ENCODE assay signal across 8 cellular contexts in the genomic region with DNA sequence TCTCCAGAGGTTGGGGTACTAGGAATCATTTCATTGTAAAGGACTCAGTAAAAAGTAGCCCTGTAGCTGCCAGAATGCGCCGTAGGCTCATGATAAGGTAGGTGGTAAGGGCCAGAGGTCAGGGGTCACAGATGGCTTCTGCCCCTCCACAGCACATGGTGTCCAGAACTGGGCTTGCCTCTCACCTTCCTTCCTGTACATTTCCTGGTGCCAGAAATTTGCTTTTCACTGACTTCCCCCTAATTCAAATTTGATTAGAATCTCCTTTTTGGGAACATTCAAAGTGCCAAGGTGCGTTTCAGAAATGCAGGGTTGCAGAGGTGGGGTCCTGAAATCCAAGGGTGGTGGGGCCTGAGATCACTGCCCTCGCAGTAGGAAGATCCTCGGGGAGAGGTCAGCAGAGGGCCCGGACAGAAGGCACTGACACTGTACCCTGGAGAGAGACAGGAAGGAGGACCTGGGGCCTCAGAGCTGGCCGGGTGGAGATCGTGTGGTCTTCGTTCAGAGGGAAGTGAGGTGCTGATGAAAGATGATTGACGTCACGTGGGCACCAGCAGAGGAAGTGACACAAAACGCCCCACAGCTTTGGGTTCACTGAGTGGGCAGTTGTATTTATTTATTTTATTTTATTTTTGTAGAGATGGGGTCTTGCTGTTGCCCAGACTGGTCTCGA. TPM values are rescaled to one million over a fixed set of nuclear protein-coding genes. Genes with fewer than 3 reads are reported as not detected.
DNase-seq lines count a peak whose midpoint lies in the region; ATAC-seq, FAIRE-seq and TF ChIP-seq lines count a peak whose summit lies in the region.

No MANE protein-coding gene starts in this region.

- H3K36me3 ChIP-seq in CD8-positive, alpha-beta T cell (ENCODE audit: insufficient read depth, low read length) = no peaks in the 10 kb centered on the region
- H3K36me3 ChIP-seq in endothelial cell of umbilical vein (ENCODE audit: control insufficient read depth in 2 of 2, extremely low read depth in 1 of 2, insufficient read depth in 2 of 2, low read length in 2 of 2) (no peaks in the 10 kb centered on the region), psoas muscle (ENCODE audit: insufficient read depth in 1 of 2, low read depth in 1 of 2) (no peaks in the 10 kb centered on the region), SK-N-SH (replicated peaks in 1 of 2; ENCODE audit: control insufficient read depth in 1 of 2, insufficient read depth in 2 of 2, low read length in 1 of 2) (no peaks in the 10 kb centered on the region)

- POLR2A ChIA-PET in CD8-positive, alpha-beta T cell (lab: Charles Lee) = interaction anchor here (0.6 kb wide), 1 partner anchor 122 kb away, joined by 3 read pairs; no protein-coding TSS in a partner anchor
- POLR2A ChIA-PET in endothelial cell of umbilical vein (lab: Charles Lee) (no interaction called here), SK-N-SH (lab: Yijun Ruan, JAX) (no interaction called here), GM10248 (lab: Yijun Ruan, JAX) (interaction anchor here (0.9 kb wide), 1 partner anchor 25 kb away, joined by 3 read pairs; a partner anchor contains a TSS)

- H3K4me2 ChIP-seq in endothelial cell of umbilical vein (ENCODE audit: insufficient read depth, low read length) = no peak overlapping the region
- no peak overlapping the region for H3K4me2 ChIP-seq in SK-N-SH

- H3K9me2 ChIP-seq in SK-N-SH = no peaks in the 10 kb centered on the region

- H3K27ac Mint-ChIP-seq in CD8-positive, alpha-beta T cell = peak overlapping the region; percentile 90
- H3K27ac Mint-ChIP-seq in T-helper 2 cell treated with Interferon-gamma antibody and Interleukin-4, amounts not matched to agents 5 μg/mL and 100 μg/mL, for 36 hours = peak overlapping the region; percentile 69

- H4K20me1 ChIP-seq in endothelial cell of umbilical vein (replicated peaks; ENCODE audit: control insufficient read depth, extremely low read depth, insufficient read depth, low read length) (no peaks in the 10 kb centered on the region), SK-N-SH (ENCODE audit: insufficient read depth) (no peaks in the 10 kb centered on the region)

- CTCF ChIA-PET in CD8-positive, alpha-beta T cell (lab: Charles Lee) = no interaction called here
- CTCF ChIA-PET in endothelial cell of umbilical vein (lab: Charles Lee) (interaction anchor here (0.6 to 1.2 kb wide), 3 partner anchors 14 to 27 kb away, joined by 3 read pairs; no protein-coding TSS in a partner anchor), SK-N-SH (lab: Yijun Ruan, JAX) (interaction anchor here (1.1 kb wide), 2 partner anchors 17 to 23 kb away, joined by 3 to 5 read pairs; no protein-coding TSS in a partner anchor), GM10248 (lab: Yijun Ruan, JAX) (interaction anchor here (0.8 to 1.3 kb wide), 2 partner anchors 10 to 18 kb away, joined by 3 read pairs; no protein-coding TSS in a partner anchor)

- peaks cover 29% of the 10 kb centered on the region for H3K4me1 Mint-ChIP-seq in CD8-positive, alpha-beta T cell (ENCODE audit: low read depth)
- peaks cover 12% of the 10 kb centered on the region for H3K4me1 Mint-ChIP-seq in T-helper 2 cell treated with Interferon-gamma antibody and Interleukin-4, amounts not matched to agents 5 μg/mL and 100 μg/mL, for 36 hours (ENCODE audit: low read depth)

- H3K9me1 ChIP-seq in endothelial cell of umbilical vein (replicated peaks; ENCODE audit: control insufficient read depth, extremely low read depth, insufficient read depth, low read length) = no peaks in the 10 kb centered on the region

- no peaks in the 10 kb centered on the region for H3K27me3 ChIP-seq in CD8-positive, alpha-beta T cell (ENCODE audit: insufficient read depth, low read length)
- no peaks in the 10 kb centered on the region for H3K27me3 ChIP-seq in endothelial cell of umbilical vein (ENCODE audit: control insufficient read depth in 2 of 2, insufficient read depth in 2 of 2, low read length in 2 of 2)
- H3K27me3 ChIP-seq in psoas muscle (ENCODE audit: insufficient read depth in 3 of 3, low read length in 2 of 3) = no peaks in the 10 kb centered on the region
- no peaks in the 10 kb centered on the region for H3K27me3 ChIP-seq in SK-N-SH (ENCODE audit: insufficient read depth)

- H3K4me3 ChIP-seq in CD8-positive, alpha-beta T cell (ENCODE audit: low read depth, low read length) = no peak overlapping the region
- H3K4me3 ChIP-seq in endothelial cell of umbilical vein (replicated peaks in 1 of 3; ENCODE audit: insufficient read depth in 1 of 3, low read depth in 1 of 3, low read length in 3 of 3) = no peak overlapping the region
- H3K4me3 ChIP-seq in psoas muscle = no peak overlapping the region
- no peak overlapping the region for H3K4me3 ChIP-seq in SK-N-SH (ENCODE audit: low read depth in 2 of 2, low read length in 1 of 2)

- intact Hi-C loops in CD8-positive, alpha-beta T cell (cut with DNase I, micrococcal nuclease) = loop anchor here (2.0 to 10.0 kb wide), 6 partner anchors 67 to 1032 kb away; a partner anchor contains a TSS
- intact Hi-C loops in endothelial cell of umbilical vein (cut with micrococcal nuclease) (no loop called here), psoas muscle (cut with DNase I) (loop anchor here in 1 of 2 donors (2.0 kb wide), 1 partner anchor 23 kb away; no protein-coding TSS in a partner anchor)

- peak overlapping the region; percentile 35 for H3K27ac ChIP-seq in CD8-positive, alpha-beta T cell (ENCODE audit: low read depth, low read length)
- H3K27ac ChIP-seq in endothelial cell of umbilical vein (ENCODE audit: insufficient read depth, low read depth, low read length) (no peak overlapping the region), psoas muscle (peak overlapping the region; percentile 53), SK-N-SH (ENCODE audit: low read depth in 2 of 2, low read length in 1 of 2) (no peak overlapping the region)

- H3K9me3 Mint-ChIP-seq in CD8-positive, alpha-beta T cell = no peaks in the 10 kb centered on the region
- no peaks in the 10 kb centered on the region for H3K9me3 Mint-ChIP-seq in T-helper 2 cell treated with Interferon-gamma antibody and Interleukin-4, amounts not matched to agents 5 μg/mL and 100 μg/mL, for 36 hours

- TF ChIP-seq POLR2A in endothelial cell of umbilical vein (IDR thresholded peaks at IDR 0.05; ENCODE audit: low read depth, low read length) = no peak
- no peak for TF ChIP-seq POLR2A in H54 (IDR thresholded peaks at IDR 0.05; ENCODE audit: low read depth, low read length)

- WGBS in psoas muscle, 3 donors = 74 to 82% (median 77%) methylated on average over 13 of the region's 13 CpGs
- 89% methylated on average over 13 of the region's 13 CpGs for WGBS in SK-N-SH (ENCODE audit: low lambda C conversion rate)

- no peak for TF ChIP-seq EP300 in SK-N-SH (IDR thresholded peaks at IDR 0.05; ENCODE audit: borderline replicate concordance in 1 of 2, low read depth in 1 of 2, low read length in 1 of 2)

- H3F3A ChIP-seq in SK-N-SH (replicated peaks; ENCODE audit: insufficient read depth) = peaks cover 24% of the 10 kb centered on the region

- no peaks in the 10 kb centered on the region for H3K36me3 Mint-ChIP-seq in CD8-positive, alpha-beta T cell
- H3K36me3 Mint-ChIP-seq in T-helper 2 cell treated with Interferon-gamma antibody and Interleukin-4, amounts not matched to agents 5 μg/mL and 100 μg/mL, for 36 hours (ENCODE audit: low read depth) = no peaks in the 10 kb centered on the region

- peak; percentile 4 for FAIRE-seq in endothelial cell of umbilical vein (lab: Jason Lieb, UNC)
- no peak for FAIRE-seq in H54 (lab: Jason Lieb, UNC)

- ATAC-seq in CD8-positive, alpha-beta T cell = no peak
- ATAC-seq in psoas muscle = no peak

- dilution Hi-C loops in endothelial cell of umbilical vein (cut with MboI; ENCODE audit: extremely low pct_ligation_motif_present, low sequenced_read_pairs) = no loop called here

- H3K9me3 ChIP-seq in CD8-positive, alpha-beta T cell (ENCODE audit: low read length) = no peaks in the 10 kb centered on the region
- H3K9me3 ChIP-seq in endothelial cell of umbilical vein (replicated peaks; ENCODE audit: control insufficient read depth, insufficient read depth, low read length) (no peaks in the 10 kb centered on the region), psoas muscle (no peaks in the 10 kb centered on the region), SK-N-SH (no peaks in the 10 kb centered on the region)

- peaks cover 29% of the 10 kb centered on the region for H3K4me1 ChIP-seq in CD8-positive, alpha-beta T cell (ENCODE audit: insufficient read depth, low read length)
- H3K4me1 ChIP-seq in endothelial cell of umbilical vein (ENCODE audit: control insufficient read depth, extremely low read depth, insufficient read depth, low read length) (peaks cover 19% of the 10 kb centered on the region), psoas muscle (peaks cover 25% of the 10 kb centered on the region), SK-N-SH (ENCODE audit: control insufficient read depth in 1 of 2, insufficient read depth in 2 of 2, low read depth in 1 of 2, low read length in 1 of 2) (peaks cover 11 to 18% of the 10 kb centered on the region in 2 experiments; a peak in 3 of 4 replicates)

- no peaks in the 10 kb centered on the region for H3K27me3 Mint-ChIP-seq in CD8-positive, alpha-beta T cell (ENCODE audit: low read depth)
- H3K27me3 Mint-ChIP-seq in T-helper 2 cell treated with Interferon-gamma antibody and Interleukin-4, amounts not matched to agents 5 μg/mL and 100 μg/mL, for 36 hours (ENCODE audit: low read depth) = no peaks in the 10 kb centered on the region

- TF ChIP-seq CTCF in CD8-positive, alpha-beta T cell (IDR thresholded peaks at IDR 0.05) = no peak
- TF ChIP-seq CTCF in endothelial cell of umbilical vein (IDR thresholded peaks at IDR 0.05; ENCODE audit: extremely low read depth in 1 of 2, insufficient read depth in 1 of 2, low read depth in 1 of 2, low read length in 2 of 2) = no peak
- no peak for TF ChIP-seq CTCF in psoas muscle (IDR thresholded peaks at IDR 0.05)
- TF ChIP-seq CTCF in SK-N-SH (IDR thresholded peaks at IDR 0.05) = no peak
- no peak for TF ChIP-seq CTCF in GM10248 (IDR thresholded peaks at IDR 0.05; ENCODE audit: control extremely low read depth, extremely low read depth, low read depth, missing control alignments)

- peak in 3 of 7 experiments; percentile 39 to 61 (median 48) for DNase-seq in CD8-positive, alpha-beta T cell
- DNase-seq in T-helper 2 cell treated with Interferon-gamma antibody and Interleukin-4, amounts not matched to agents 5 μg/mL and 100 μg/mL, for 36 hours (ENCODE audit: low spot score) = no peak
- DNase-seq in endothelial cell of umbilical vein (ENCODE audit: low read depth, low spot score) (no peak), psoas muscle (peak in 1 of 2 donors; percentile 66), SK-N-SH (no peak), SHP77 treated with DMSO at 0.1 percent for 48 hours (lab: John Stamatoyannopoulos, UW) (no peak), H54 (ENCODE audit: insufficient read length, low spot score) (no peak), GM10248 (ENCODE audit: extremely low spot score) (no peak)

- H3K9ac ChIP-seq in endothelial cell of umbilical vein (replicated peaks; ENCODE audit: extremely low read depth, insufficient read depth, low read length) (no peak overlapping the region), SK-N-SH (no peak overlapping the region)

- H3K79me2 ChIP-seq in endothelial cell of umbilical vein (ENCODE audit: control insufficient read depth, insufficient read depth, low read length) (no peaks in the 10 kb centered on the region), SK-N-SH (ENCODE audit: insufficient read depth) (no peaks in the 10 kb centered on the region)

- BruUV-seq in endothelial cell of umbilical vein (replicated peaks; lab: Mats Ljungman, UMichigan) = no TSS peak

- H3K4me3 Mint-ChIP-seq in CD8-positive, alpha-beta T cell = peak overlapping the region; percentile 62
- H3K4me3 Mint-ChIP-seq in T-helper 2 cell treated with Interferon-gamma antibody and Interleukin-4, amounts not matched to agents 5 μg/mL and 100 μg/mL, for 36 hours = peak overlapping the region; percentile 25

- H2AFZ ChIP-seq in endothelial cell of umbilical vein (ENCODE audit: low read depth, low read length) = peak overlapping the region; percentile 5
- H2AFZ ChIP-seq in SK-N-SH (ENCODE audit: low read depth) = no peak overlapping the region

- TF ChIP-seq RAD21 in SK-N-SH (IDR thresholded peaks at IDR 0.05; ENCODE audit: low read length) = no peak

RNA-seq across cellular contexts. Expression of a gene that starts 25.5 kb away (rescaled TPM):
- total RNA-seq in CD8-positive, alpha-beta T cell = 100 to 1,000 TPM; 153 to 158 TPM
- total RNA-seq in endothelial cell of umbilical vein = 29.5 and 36.6 TPM in 2 replicates
- polyA plus RNA-seq in endothelial cell of umbilical vein = 54.4 and 67.5 TPM in 2 replicates
- 21.5 and 36.2 TPM in 2 replicates for polyA plus RNA-seq in endothelial cell of umbilical vein (2011; cell fraction: cytosol; rRNA removed)
- 13.5 and 18.3 TPM in 2 replicates for polyA plus RNA-seq in endothelial cell of umbilical vein (2011; cell fraction: nucleus; rRNA removed)
- 19.0 and 36.8 TPM in 2 replicates for polyA plus RNA-seq in endothelial cell of umbilical vein (2012)
- polyA minus RNA-seq in endothelial cell of umbilical vein = 20.0 and 21.3 TPM in 2 replicates
- polyA minus RNA-seq in endothelial cell of umbilical vein (2011; cell fraction: cytosol; rRNA and poly(A)+ RNA removed) = 62.9 TPM
- 5.6 and 13.3 TPM in 2 replicates for polyA minus RNA-seq in endothelial cell of umbilical vein (2011; cell fraction: nucleus; rRNA and poly(A)+ RNA removed)
- total RNA-seq in psoas muscle = 10 to 100 TPM in 3 of 4 donors, 1 to 10 TPM in 1; 9.3 to 24.0 (median 11.1) TPM
- polyA plus RNA-seq in psoas muscle = 10 to 100 TPM in 2 of 3 donors, 1 to 10 TPM in 1; 6.7 to 81.7 (median 12.3) TPM
- polyA plus RNA-seq in SK-N-SH (2012; rRNA removed) = 50.8 and 75.5 TPM in 2 replicates
- 31.7 and 51.3 TPM in 2 replicates for polyA plus RNA-seq in SK-N-SH (2012; cell fraction: cytosol; rRNA removed)
- polyA plus RNA-seq in SK-N-SH (2012; cell fraction: nucleus; rRNA removed) = 56.5 and 122 TPM in 2 replicates

Comparison
In these comparisons a context has a peak if more than half of its experiments do, and no peak if none do; other contexts are left out.
1. H3K27ac ChIP-seq: peak in CD8-positive, alpha-beta T cell (single experiment) and psoas muscle (single experiment); none in endothelial cell of umbilical vein (single experiment) and SK-N-SH (0 of 2).
2. POLR2A ChIA-PET loops: an anchor here in CD8-positive, alpha-beta T cell (0.6 kb wide) and GM10248 (0.9 kb wide); none called in endothelial cell of umbilical vein and SK-N-SH.